10 cellular contexts compared by ENCODE assay signal in genomic region chr18:63141777-63142176, GRCh38.
DNase-seq lines count a peak whose midpoint lies in the region; ATAC-seq and FAIRE-seq lines count a peak whose summit lies in the region.
"Had no signal": no experiment of that assay in that cellular context is flagged by ENCODE, and none has a peak within 500 bp of the region (broad histone marks: within the 10 kb centered on the region; RNA-seq: fewer than 3 reads in every experiment).

No MANE protein-coding gene starts in this region.

- peak; percentile 43 for ATAC-seq in GM21390 (IDR thresholded peaks at IDR 0.05; ENCODE audit: unreplicated experiment)
- peak; percentile 59 for ATAC-seq in HG03354 (IDR thresholded peaks at IDR 0.05; ENCODE audit: poor library complexity, severe bottlenecking, unreplicated experiment)
- no peak for ATAC-seq in central memory CD8-positive, alpha-beta T cell (replicated peaks; ENCODE audit: extremely low read depth, poor library complexity, severe bottlenecking)

- FAIRE-seq in GM18507 (lab: Jason Lieb, UNC), result peak; percentile 98

- H3K27me3 Mint-ChIP-seq in central memory CD8-positive, alpha-beta T cell, result no peaks in the 10 kb centered on the region
- no peaks in the 10 kb centered on the region for H3K27me3 Mint-ChIP-seq in activated CD4-positive, alpha-beta memory T cell treated with anti-CD3 and anti-CD28 coated beads for 36 hours
- H3K27me3 Mint-ChIP-seq: stimulated activated naive CD8-positive, alpha-beta T cell treated with anti-CD3 and anti-CD28 coated beads, Interleukin-15, Interleukin-2, amounts not matched to agents 100 ng/mL and 50 ng/mL, for 24 hours had no signal

- DNase-seq in GM18507 (ENCODE audit: extremely low spot score, insufficient read length, low read depth) (peak; percentile 52), NCI-H446 treated with DMSO at 0.1 percent for 48 hours (lab: John Stamatoyannopoulos, UW) (no peak), ACHN (no peak)
- DNase-seq in central memory CD8-positive, alpha-beta T cell (ENCODE audit: low spot score in 2 of 2), result no peak
- no peak for DNase-seq in activated CD4-positive, alpha-beta memory T cell treated with anti-CD3 and anti-CD28 coated beads for 36 hours
- no peak for DNase-seq in stimulated activated CD4-positive, alpha-beta T cell treated with anti-CD3 and anti-CD28 coated beads, Interleukin-4, amount 100 ng/mL, for 4 hours
- DNase-seq: MG63 had no signal

- H3K27ac Mint-ChIP-seq in central memory CD8-positive, alpha-beta T cell (ENCODE audit: low read depth), result peak overlapping the region; percentile 69
- H3K27ac Mint-ChIP-seq in activated CD4-positive, alpha-beta memory T cell treated with anti-CD3 and anti-CD28 coated beads for 36 hours, result no peak overlapping the region

- H3K9me3 Mint-ChIP-seq in central memory CD8-positive, alpha-beta T cell, result no peaks in the 10 kb centered on the region
- peaks cover 5% of the 10 kb centered on the region for H3K9me3 Mint-ChIP-seq in activated CD4-positive, alpha-beta memory T cell treated with anti-CD3 and anti-CD28 coated beads for 36 hours

- H3K36me3 Mint-ChIP-seq in central memory CD8-positive, alpha-beta T cell (ENCODE audit: insufficient read depth), result peaks cover 17% of the 10 kb centered on the region
- peaks cover 26% of the 10 kb centered on the region for H3K36me3 Mint-ChIP-seq in activated CD4-positive, alpha-beta memory T cell treated with anti-CD3 and anti-CD28 coated beads for 36 hours

- CTCF ChIA-PET in activated CD4-positive, alpha-beta memory T cell treated with anti-CD3 and anti-CD28 coated beads for 36 hours (lab: Charles Lee), result interaction anchor here (0.9 to 1.8 kb wide), 2 partner anchors 11 to 181 kb away, joined by 3 to 8 read pairs; no protein-coding TSS in a partner anchor

- H3K4me3 Mint-ChIP-seq in central memory CD8-positive, alpha-beta T cell, result no peak overlapping the region
- H3K4me3 Mint-ChIP-seq in activated CD4-positive, alpha-beta memory T cell treated with anti-CD3 and anti-CD28 coated beads for 36 hours, result no peak overlapping the region
- H3K4me3 Mint-ChIP-seq: stimulated activated naive CD8-positive, alpha-beta T cell treated with anti-CD3 and anti-CD28 coated beads, Interleukin-15, Interleukin-2, amounts not matched to agents 100 ng/mL and 50 ng/mL, for 24 hours had no signal

- peaks cover 37% of the 10 kb centered on the region for H3K4me1 Mint-ChIP-seq in central memory CD8-positive, alpha-beta T cell
- peaks cover 64% of the 10 kb centered on the region for H3K4me1 Mint-ChIP-seq in activated CD4-positive, alpha-beta memory T cell treated with anti-CD3 and anti-CD28 coated beads for 36 hours (ENCODE audit: low read depth)

- POLR2A ChIA-PET in activated CD4-positive, alpha-beta memory T cell treated with anti-CD3 and anti-CD28 coated beads for 36 hours (lab: Charles Lee), result no interaction called here

- in situ Hi-C loops in ACHN (cut with HindIII; ENCODE audit: low pct_ligation_motif_present, low pct_unique_long_range_greater_than_20kb, low sequenced_read_pairs), result loop anchor here (25.0 kb wide), 1 partner anchor 171 kb away; the partner anchor contains the start of gene BCL2

- intact Hi-C loops in activated CD4-positive, alpha-beta memory T cell treated with anti-CD3 and anti-CD28 coated beads for 36 hours (cut with micrococcal nuclease), result no loop called here
